9 cellular contexts compared by ENCODE assay signal in the genomic region with DNA sequence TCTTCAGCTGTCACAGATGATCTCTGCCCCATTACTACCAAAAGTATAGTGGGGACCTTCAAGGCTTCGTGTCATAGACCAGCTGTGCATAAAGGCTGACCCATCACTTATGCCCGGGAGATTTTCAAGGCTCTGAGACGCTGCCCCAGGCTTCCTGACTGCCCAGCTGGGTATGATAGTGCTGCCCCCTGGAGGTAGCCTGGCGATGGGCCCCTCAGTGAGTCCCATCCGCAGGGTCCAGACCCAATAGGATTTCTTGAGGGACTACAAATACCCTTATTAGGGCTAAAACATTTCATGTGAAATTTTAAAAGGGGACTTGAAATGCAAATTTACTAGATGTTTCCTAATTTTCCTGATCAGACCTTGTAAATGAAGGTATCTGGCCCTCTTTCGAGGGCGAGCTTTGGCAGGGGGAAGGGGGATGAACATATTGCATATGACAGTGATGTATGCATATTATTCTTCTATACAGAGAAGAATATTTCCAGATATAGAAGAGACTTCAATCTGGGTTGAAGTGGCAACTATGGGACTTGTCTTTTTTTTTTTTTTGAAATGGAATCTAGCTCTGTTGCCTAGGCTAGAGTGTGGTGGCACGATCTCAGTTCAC. TPM values are rescaled to one million over a fixed set of nuclear protein-coding genes. Genes with fewer than 3 reads are reported as not detected.
A peak's percentile ranks its signal among the peaks of the same experiment; 100 is the strongest.
DNase-seq lines count a peak whose midpoint lies in the region; ATAC-seq and TF ChIP-seq lines count a peak whose summit lies in the region.
"Had no signal": no experiment of that assay in that cellular context is flagged by ENCODE, and none has a peak within 500 bp of the region (broad histone marks: within the 10 kb centered on the region; RNA-seq: fewer than 3 reads in every experiment).

No MANE protein-coding gene starts in this region.

- no peaks in the 10 kb centered on the region for H3K27me3 Mint-ChIP-seq in glutamatergic neuron (ENCODE audit: unreplicated experiment)

- ATAC-seq in HG02884 (IDR thresholded peaks at IDR 0.05; ENCODE audit: unreplicated experiment) (no peak), GM18868 (IDR thresholded peaks at IDR 0.05; ENCODE audit: unreplicated experiment) (no peak)

- no peaks in the 10 kb centered on the region for H3K4me1 Mint-ChIP-seq in glutamatergic neuron (ENCODE audit: low read depth, unreplicated experiment)

- H3K9me3 Mint-ChIP-seq in glutamatergic neuron (ENCODE audit: unreplicated experiment): peaks cover 2% of the 10 kb centered on the region

- TF ChIP-seq CTCF in NB4 (IDR thresholded peaks at IDR 0.05; ENCODE audit: low read depth, low read length): peak; percentile 82
- peak; percentile 53 for TF ChIP-seq CTCF in glutamatergic neuron (IDR thresholded peaks at IDR 0.05; ENCODE audit: partially characterized antibody, unreplicated experiment)

- H3K27ac Mint-ChIP-seq in glutamatergic neuron (ENCODE audit: unreplicated experiment): no peak overlapping the region

- H3K36me3 Mint-ChIP-seq in glutamatergic neuron (ENCODE audit: unreplicated experiment): no peaks in the 10 kb centered on the region

- DNase-seq in ELF-1 (ENCODE audit: low read depth, low spot score) (peak; percentile 54), NB4 (ENCODE audit: low read depth) (peak; percentile 56), activated T-cell treated with anti-CD3 and anti-CD28 coated beads for 4 hours (peak; percentile 68), glutamatergic neuron (peak; percentile 28), superior temporal gyrus (ENCODE audit: extremely low spot score) (no peak)
- DNase-seq in stimulated activated CD4-positive, alpha-beta T cell treated with anti-CD3 and anti-CD28 coated beads, Interleukin-4, amount 100 ng/mL, for 4 hours: peak; percentile 61 to 69

- no peak for TF ChIP-seq POLR2A in NB4 (IDR thresholded peaks at IDR 0.05; ENCODE audit: extremely low read depth, insufficient read length)

- no peak overlapping the region for H3K4me3 Mint-ChIP-seq in glutamatergic neuron (ENCODE audit: unreplicated experiment)

- no peak overlapping the region for H3K4me3 ChIP-seq in NB4 (ENCODE audit: low read depth, low read length)

RNA-seq across cellular contexts. Expression of a gene that starts 11.7 kb away (rescaled TPM):
- not detected for total RNA-seq in glutamatergic neuron (ENCODE audit: unreplicated experiment)

RNA-seq across cellular contexts. Expression of a gene that starts 12.8 kb away (rescaled TPM):
- not detected for total RNA-seq in glutamatergic neuron (ENCODE audit: unreplicated experiment)
- total RNA-seq: M059J had no signal

RNA-seq across cellular contexts. Expression of a gene that starts 36.2 kb away (rescaled TPM):
- not detected for total RNA-seq in glutamatergic neuron (ENCODE audit: unreplicated experiment)

RNA-seq across cellular contexts. Expression of a gene that starts 36.8 kb away (rescaled TPM):
- not detected for total RNA-seq in glutamatergic neuron (ENCODE audit: unreplicated experiment)
- total RNA-seq: M059J had no signal
